ENCODE assay signal across 1 cellular context in the genomic region with DNA sequence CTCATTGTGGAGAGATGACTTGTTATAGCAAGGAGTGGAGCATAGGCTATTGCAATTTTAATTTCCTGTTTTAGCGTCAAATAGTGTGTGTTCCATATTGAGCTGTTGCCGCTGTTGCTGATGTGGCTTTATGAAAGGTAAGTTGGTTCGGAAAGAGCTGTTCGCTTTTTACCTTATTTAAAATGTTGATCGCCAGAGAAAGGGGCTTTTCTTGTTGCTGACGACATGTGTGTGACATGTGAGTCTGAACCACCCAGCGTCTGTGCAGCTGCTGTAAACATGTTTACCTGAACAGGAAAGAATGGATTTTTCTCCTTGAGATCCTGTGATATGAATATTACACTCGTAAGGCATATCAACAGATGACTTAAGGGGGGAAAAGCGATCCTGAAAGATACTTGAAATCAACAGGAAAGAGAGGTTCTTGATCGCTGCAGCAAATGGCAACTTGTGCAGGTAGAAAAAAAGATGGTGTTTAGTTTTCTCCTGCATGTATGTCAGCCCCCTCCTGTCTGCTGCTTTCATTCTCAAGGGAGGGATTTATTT.
TF ChIP-seq lines count a peak whose summit lies in the region.

No MANE protein-coding gene starts in this region.

TF ChIP-seq in WTC11, 78 proteins besides CTCF, POLR2A, EP300 and RAD21 (continued from another document):
- TF ChIP-seq E2F1 (CRISPR knock-in tag; IDR thresholded peaks at IDR 0.05) (no peak), GTF2I (CRISPR knock-in tag; conservative IDR thresholded peaks at IDR 0.05) (no peak), JUN (CRISPR knock-in tag; IDR thresholded peaks at IDR 0.05) (no peak), ZNF219 (CRISPR knock-in tag; IDR thresholded peaks at IDR 0.05; ENCODE audit: borderline replicate concordance) (no peak), NFE2L1 (CRISPR knock-in tag; IDR thresholded peaks at IDR 0.05) (no peak), MAX (CRISPR knock-in tag; IDR thresholded peaks at IDR 0.05) (no peak), IRF2 (CRISPR knock-in tag; IDR thresholded peaks at IDR 0.05; ENCODE audit: borderline replicate concordance, low read depth) (no peak), USF1 (CRISPR knock-in tag; IDR thresholded peaks at IDR 0.05) (no peak)
- TF ChIP-seq, protein P1, sequence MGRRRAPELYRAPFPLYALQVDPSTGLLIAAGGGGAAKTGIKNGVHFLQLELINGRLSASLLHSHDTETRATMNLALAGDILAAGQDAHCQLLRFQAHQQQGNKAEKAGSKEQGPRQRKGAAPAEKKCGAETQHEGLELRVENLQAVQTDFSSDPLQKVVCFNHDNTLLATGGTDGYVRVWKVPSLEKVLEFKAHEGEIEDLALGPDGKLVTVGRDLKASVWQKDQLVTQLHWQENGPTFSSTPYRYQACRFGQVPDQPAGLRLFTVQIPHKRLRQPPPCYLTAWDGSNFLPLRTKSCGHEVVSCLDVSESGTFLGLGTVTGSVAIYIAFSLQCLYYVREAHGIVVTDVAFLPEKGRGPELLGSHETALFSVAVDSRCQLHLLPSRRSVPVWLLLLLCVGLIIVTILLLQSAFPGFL (CRISPR knock-in tag; IDR thresholded peaks at IDR 0.05; ENCODE audit: borderline replicate concordance): no peak
